In the genomic region with DNA sequence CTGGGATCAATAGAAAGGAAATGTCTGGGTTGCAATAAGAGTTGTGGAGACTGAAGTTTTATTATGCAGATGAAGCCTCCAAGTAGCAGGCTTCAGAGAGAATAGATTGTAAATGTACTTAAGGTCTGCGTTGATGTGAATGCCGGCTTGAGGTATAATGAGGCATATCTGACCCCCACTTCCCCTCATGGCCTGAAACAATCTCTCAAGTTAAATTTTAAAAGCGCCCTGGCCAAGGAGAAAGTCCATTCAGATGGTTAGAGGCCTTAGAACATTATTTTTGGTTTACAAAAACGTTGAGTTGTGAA, we compare ENCODE assay signal across 8 cellular contexts. TPM values are rescaled to one million over a fixed set of nuclear protein-coding genes. Genes with fewer than 3 reads are reported as not detected.
DNase-seq lines count a peak whose midpoint lies in the region; ATAC-seq and TF ChIP-seq lines count a peak whose summit lies in the region.

No MANE protein-coding gene starts in this region.

- peaks cover 13% of the 10 kb centered on the region for H3K4me1 ChIP-seq in IMR-90 (ENCODE audit: control insufficient read depth, insufficient read depth, low read length)

- H3K27ac ChIP-seq in C4-2B: peak overlapping the region; percentile 71; the same call in 1 of the 2 replicates
- peak overlapping the region; percentile 86; the same call in 1 of the 2 replicates for H3K27ac ChIP-seq in IMR-90 (ENCODE audit: insufficient read depth, low read length)

- WGBS in IMR-90 (ENCODE audit: extremely low coverage in 2 of 2, insufficient read length in 1 of 2), 2 experiments: no CpG with 5 or more reads among the region's 4 CpGs

- TF ChIP-seq CTCF in C4-2B (conservative IDR thresholded peaks at IDR 0.05) (no peak), IMR-90 (conservative IDR thresholded peaks at IDR 0.05; ENCODE audit: low read depth, low read length) (no peak), nephron progenitor cell (IDR thresholded peaks at IDR 0.05) (no peak)

- H2AK5ac ChIP-seq in IMR-90 (ENCODE audit: low read depth, low read length): no peak overlapping the region

- H3K4me1 Mint-ChIP-seq in dendritic cell treated with granulocyte-macrophage colony-stimulating factor and Interleukin-4, amounts not matched to agents 40 ng/mL and 50 ng/mL, for 4 days (ENCODE audit: low read depth): peaks cover 32% of the 10 kb centered on the region
- H3K4me1 Mint-ChIP-seq in nephron progenitor cell: peaks cover 68% of the 10 kb centered on the region

- peak overlapping the region; percentile 98 for H3K4me2 ChIP-seq in IMR-90 (ENCODE audit: low read depth, low read length)

- peak overlapping the region; percentile 53; the same call in 1 of the 3 replicates for H2BK15ac ChIP-seq in IMR-90 (ENCODE audit: low read depth, low read length)

- H3K4me3 ChIP-seq in IMR-90 (ENCODE audit: insufficient read depth, low read depth, low read length): peak overlapping the region; percentile 16

- intact Hi-C loops in IMR-90 (cut with micrococcal nuclease): loop anchor here (5.0 kb wide), 1 partner anchor 63 kb away; no protein-coding TSS in a partner anchor
- intact Hi-C loops in dendritic cell treated with granulocyte-macrophage colony-stimulating factor and Interleukin-4, amounts not matched to agents 40 ng/mL and 50 ng/mL, for 4 days (cut with micrococcal nuclease): no loop called here

- no peaks in the 10 kb centered on the region for H3K27me3 ChIP-seq in IMR-90 (ENCODE audit: control insufficient read depth, insufficient read depth, low read length)

- peak overlapping the region; percentile 61 for H3K23ac ChIP-seq in IMR-90 (ENCODE audit: low read depth, low read length)

- H3K27me3 Mint-ChIP-seq in dendritic cell treated with granulocyte-macrophage colony-stimulating factor and Interleukin-4, amounts not matched to agents 40 ng/mL and 50 ng/mL, for 4 days: no peaks in the 10 kb centered on the region
- H3K27me3 Mint-ChIP-seq in nephron progenitor cell (ENCODE audit: low read depth, poor library complexity): peaks cover 6% of the 10 kb centered on the region

- peak overlapping the region; percentile 95 for H3K56ac ChIP-seq in IMR-90 (ENCODE audit: extremely low read depth, insufficient read depth, low read length)

- no peak for TF ChIP-seq RAD21 in IMR-90 (IDR thresholded peaks at IDR 0.05; ENCODE audit: low read length)

- H4K91ac ChIP-seq in IMR-90 (ENCODE audit: insufficient read depth, low read depth, low read length): peak overlapping the region; percentile 35; the same call in 1 of the 2 replicates

- H3K79me1 ChIP-seq in IMR-90 (ENCODE audit: low read depth in 1 of 2, low read length in 2 of 2): 0 out of 4 replicates have a peak, but pooled peaks cover 0 to 5% of the 10 kb centered on the region in 2 experiments

- no peak for TF ChIP-seq POLR2A in IMR-90 (IDR thresholded peaks at IDR 0.05; ENCODE audit: low read depth, low read length)

- H3K14ac ChIP-seq in IMR-90 (replicated peaks; ENCODE audit: low read depth, low read length): peak overlapping the region; percentile 93

- peak overlapping the region; percentile 53; the same call in 1 of the 2 replicates for H2BK20ac ChIP-seq in IMR-90 (ENCODE audit: low read depth, low read length)

- DNase-seq in IMR-90 (no peak), nephron progenitor cell (no peak), SKM-1 treated with dmso at 0.1 percent for 144 hours (lab: John Stamatoyannopoulos, UW; ENCODE audit: unreplicated experiment) (no peak)

- 0 out of 2 replicates have a peak, but pooled peaks cover 4% of the 10 kb centered on the region for H3K9me1 ChIP-seq in IMR-90 (ENCODE audit: insufficient read depth, low read length)

- ATAC-seq in IMR-90 (ENCODE audit: low read depth): peak; percentile 27
- no peak for ATAC-seq in GM19463 (IDR thresholded peaks at IDR 0.05; ENCODE audit: unreplicated experiment)
- no peak for ATAC-seq in HG03442 (IDR thresholded peaks at IDR 0.05; ENCODE audit: unreplicated experiment)
- ATAC-seq in HG03159 (IDR thresholded peaks at IDR 0.05; ENCODE audit: unreplicated experiment): no peak

- peak overlapping the region; percentile 79 for H3K9ac ChIP-seq in IMR-90 (ENCODE audit: low read depth, low read length)

- peak overlapping the region; percentile 97 for H3K27ac Mint-ChIP-seq in dendritic cell treated with granulocyte-macrophage colony-stimulating factor and Interleukin-4, amounts not matched to agents 40 ng/mL and 50 ng/mL, for 4 days
- peak overlapping the region; percentile 97 for H3K27ac Mint-ChIP-seq in nephron progenitor cell

- no peak overlapping the region for H2AK9ac ChIP-seq in IMR-90 (replicated peaks; ENCODE audit: low read depth, low read length, poor library complexity)

- BruUV-seq in IMR-90 (replicated peaks; lab: Mats Ljungman, UMichigan): no TSS peak

- H4K5ac ChIP-seq in IMR-90 (ENCODE audit: low read depth, low read length): peak overlapping the region; percentile 73

- dilution Hi-C loops in IMR-90 (cut with HindIII; ENCODE audit: low sequenced_read_pairs, unreplicated experiment): no loop called here

- H2BK120ac ChIP-seq in IMR-90 (ENCODE audit: low read depth, low read length): peak overlapping the region; percentile 96

- peak overlapping the region; percentile 20 to 83 for H4K8ac ChIP-seq in IMR-90 (ENCODE audit: low read depth in 2 of 2, low read length in 2 of 2)

- H2AFZ ChIP-seq in IMR-90 (replicated peaks; ENCODE audit: low read length, poor library complexity): peak overlapping the region; percentile 77

- POLR2A ChIA-PET in IMR-90 (lab: Charles Lee; ENCODE audit: unreplicated experiment): no interaction called here

- H4K20me1 ChIP-seq in IMR-90 (ENCODE audit: insufficient read depth, low read length): no peaks in the 10 kb centered on the region

- no peaks in the 10 kb centered on the region for H3K36me3 ChIP-seq in IMR-90 (ENCODE audit: control insufficient read depth, insufficient read depth, low read length)

- peak overlapping the region; percentile 81 for H2BK5ac ChIP-seq in IMR-90 (ENCODE audit: low read depth, low read length, poor library complexity, severe bottlenecking)

- CTCF ChIA-PET in IMR-90 (lab: Yijun Ruan, JAX): interaction anchor here (0.6 kb wide), 1 partner anchor 43 kb away, joined by 3 read pairs; no protein-coding TSS in a partner anchor

- H3K36me3 Mint-ChIP-seq in dendritic cell treated with granulocyte-macrophage colony-stimulating factor and Interleukin-4, amounts not matched to agents 40 ng/mL and 50 ng/mL, for 4 days (ENCODE audit: low read depth): peaks cover 37% of the 10 kb centered on the region
- H3K36me3 Mint-ChIP-seq in nephron progenitor cell (ENCODE audit: low read depth): no peaks in the 10 kb centered on the region

- no peaks in the 10 kb centered on the region for H3K9me3 ChIP-seq in IMR-90 (ENCODE audit: control insufficient read depth, insufficient read depth, low read length)

- in situ Hi-C loops in IMR-90 (cut with MboI; ENCODE audit: low sequenced_read_pairs): no loop called here

- H3K4me3 Mint-ChIP-seq in dendritic cell treated with granulocyte-macrophage colony-stimulating factor and Interleukin-4, amounts not matched to agents 40 ng/mL and 50 ng/mL, for 4 days: peak overlapping the region; percentile 71
- H3K4me3 Mint-ChIP-seq in nephron progenitor cell: peak overlapping the region; percentile 80

- H3K18ac ChIP-seq in IMR-90 (ENCODE audit: low read depth, low read length): peak overlapping the region; percentile 91

- H3K4ac ChIP-seq in IMR-90 (ENCODE audit: low read depth, low read length): peak overlapping the region; percentile 92

- H3K9me3 Mint-ChIP-seq in dendritic cell treated with granulocyte-macrophage colony-stimulating factor and Interleukin-4, amounts not matched to agents 40 ng/mL and 50 ng/mL, for 4 days: no peaks in the 10 kb centered on the region
- no peaks in the 10 kb centered on the region for H3K9me3 Mint-ChIP-seq in nephron progenitor cell

TF ChIP-seq in IMR-90, 13 proteins besides CTCF, POLR2A, EP300 and RAD21:
- TF ChIP-seq NFE2L2 (IDR thresholded peaks at IDR 0.05; ENCODE audit: low read depth, low read length): no peak
- TF ChIP-seq FOS (IDR thresholded peaks at IDR 0.05; ENCODE audit: low read depth, low read length): no peak
- TF ChIP-seq CEBPB (IDR thresholded peaks at IDR 0.05; ENCODE audit: low read depth, low read length): no peak
- TF ChIP-seq CHD1 (IDR thresholded peaks at IDR 0.05; ENCODE audit: low read depth, low read length): no peak
- TF ChIP-seq, protein P1, sequence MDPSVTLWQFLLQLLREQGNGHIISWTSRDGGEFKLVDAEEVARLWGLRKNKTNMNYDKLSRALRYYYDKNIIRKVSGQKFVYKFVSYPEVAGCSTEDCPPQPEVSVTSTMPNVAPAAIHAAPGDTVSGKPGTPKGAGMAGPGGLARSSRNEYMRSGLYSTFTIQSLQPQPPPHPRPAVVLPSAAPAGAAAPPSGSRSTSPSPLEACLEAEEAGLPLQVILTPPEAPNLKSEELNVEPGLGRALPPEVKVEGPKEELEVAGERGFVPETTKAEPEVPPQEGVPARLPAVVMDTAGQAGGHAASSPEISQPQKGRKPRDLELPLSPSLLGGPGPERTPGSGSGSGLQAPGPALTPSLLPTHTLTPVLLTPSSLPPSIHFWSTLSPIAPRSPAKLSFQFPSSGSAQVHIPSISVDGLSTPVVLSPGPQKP (IDR thresholded peaks at IDR 0.05; ENCODE audit: borderline replicate concordance, low read depth, low read length): no peak
- TF ChIP-seq MAZ (IDR thresholded peaks at IDR 0.05; ENCODE audit: borderline replicate concordance, low read depth, low read length): no peak
- TF ChIP-seq SMC3 (IDR thresholded peaks at IDR 0.05; ENCODE audit: low read depth, low read length): no peak
- no peak for TF ChIP-seq RCOR1 (IDR thresholded peaks at IDR 0.05; ENCODE audit: insufficient replicate concordance, low read length)
- TF ChIP-seq BHLHE40 (IDR thresholded peaks at IDR 0.05; ENCODE audit: low read depth, low read length): no peak
- no peak for TF ChIP-seq USF2 (IDR thresholded peaks at IDR 0.05; ENCODE audit: low read depth, low read length)
- TF ChIP-seq MXI1 (IDR thresholded peaks at IDR 0.05; ENCODE audit: borderline replicate concordance, low read depth, low read length): no peak
TF ChIP-seq in IMR-90: peak in this region for 0.

RNA-seq across cellular contexts. Expression of gene HIGD1C, which starts 28.3 kb away (rescaled TPM):
- total RNA-seq in IMR-90 (2012; rRNA removed): not detected in 2 replicates
- polyA plus RNA-seq in IMR-90 (2012; rRNA removed): not detected in 2 replicates
- not detected in 2 replicates for polyA plus RNA-seq in IMR-90 (2012; cell fraction: cytosol; rRNA removed)
- not detected in 2 replicates for polyA plus RNA-seq in IMR-90 (2012; cell fraction: nucleus; rRNA removed; ENCODE audit: low replicate concordance)
